ENCODE assay signal across 8 cellular contexts in the genomic region with DNA sequence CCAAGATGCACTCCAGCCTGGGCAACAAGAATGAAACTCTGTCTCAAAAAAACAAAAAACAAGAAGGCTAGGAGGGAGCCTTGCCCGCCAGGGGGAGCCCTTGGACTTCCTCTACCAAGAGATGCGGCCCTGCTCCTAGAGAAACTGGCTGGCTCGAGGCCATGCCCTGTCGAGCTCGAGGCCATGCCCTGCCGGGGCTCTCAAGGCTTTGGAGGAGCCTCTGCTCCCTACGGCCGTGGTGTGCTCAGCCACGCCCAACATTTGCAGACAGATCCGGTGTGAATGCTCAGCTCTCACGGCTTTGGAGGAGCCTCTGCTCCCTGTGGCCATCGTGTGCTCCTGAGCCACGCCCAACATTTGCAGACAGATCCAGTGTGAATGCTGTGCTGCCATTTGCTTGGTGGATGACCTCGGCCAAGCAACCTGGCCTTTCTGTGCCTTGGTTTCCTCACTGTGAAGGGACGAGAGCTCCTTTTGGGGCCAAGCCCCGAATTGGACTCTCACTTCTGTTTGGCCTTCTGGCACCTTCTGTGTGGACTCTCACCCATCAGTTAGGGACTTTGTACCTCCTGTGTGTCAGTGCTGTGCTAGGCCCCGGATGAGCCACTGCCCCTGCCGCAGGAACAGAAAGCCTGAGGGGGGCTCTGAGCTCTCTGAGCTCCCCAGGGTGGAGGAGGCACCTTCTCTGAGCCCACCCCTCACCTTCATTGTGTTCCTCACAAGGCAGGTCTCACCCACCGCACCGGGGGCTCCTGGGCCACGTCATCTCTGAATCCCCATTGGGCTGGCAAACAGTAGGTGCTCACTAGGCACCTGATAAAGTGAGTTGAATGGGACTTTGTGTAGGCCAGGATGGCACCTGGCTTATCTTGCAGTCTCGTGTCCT.
A peak's percentile ranks its signal among the peaks of the same experiment; 100 is the strongest.
DNase-seq lines count a peak whose midpoint lies in the region; ATAC-seq and FAIRE-seq lines count a peak whose summit lies in the region.

No MANE protein-coding gene starts in this region.

- DNase-seq in COR-L47 (lab: John Stamatoyannopoulos, UW): peak; percentile 82
- DNase-seq in HuH-7 (ENCODE audit: low spot score): peak; percentile 99
- peak; percentile 89 for DNase-seq in NT2/D1 (ENCODE audit: low read depth, low spot score)
- peak; percentile 84 for DNase-seq in activated CD8-positive, alpha-beta memory T cell treated with anti-CD3 and anti-CD28 coated beads, Interleukin-2, amount 50 U/mL, for 24 hours (ENCODE audit: extremely low read depth)
- DNase-seq in middle frontal gyrus (ENCODE audit: extremely low spot score, low spot score): peak; percentile 88
- peak; percentile 83 to 85 for DNase-seq in stimulated activated CD8-positive, alpha-beta memory T cell treated with anti-CD3 and anti-CD28 coated beads, Interleukin-15, amount 100 ng/mL, for 48 hours (ENCODE audit: low read depth in 2 of 2)

- no peaks in the 10 kb centered on the region for H3K9me3 ChIP-seq in NT2/D1 (ENCODE audit: insufficient read depth, low read length)

- peaks cover 16% of the 10 kb centered on the region for H3K4me1 ChIP-seq in NT2/D1 (ENCODE audit: insufficient read depth, insufficient read length)

- H3K9ac ChIP-seq in NT2/D1 (ENCODE audit: insufficient read length, low read depth): no peak overlapping the region

- peaks cover 32% of the 10 kb centered on the region for H3K36me3 ChIP-seq in NT2/D1 (ENCODE audit: insufficient read depth, insufficient read length, low read length)

- ATAC-seq in GM21576 (IDR thresholded peaks at IDR 0.05; ENCODE audit: unreplicated experiment): no peak

- H3K27me3 ChIP-seq in NT2/D1 (ENCODE audit: insufficient read depth, insufficient read length): no peaks in the 10 kb centered on the region

- H3K4me3 ChIP-seq in NT2/D1 (ENCODE audit: insufficient read length, low read depth): no peak overlapping the region

- FAIRE-seq in endometrium (lab: Jason Lieb, UNC): peak; percentile 66
